14 cellular contexts compared by ENCODE assay signal in the genomic region with DNA sequence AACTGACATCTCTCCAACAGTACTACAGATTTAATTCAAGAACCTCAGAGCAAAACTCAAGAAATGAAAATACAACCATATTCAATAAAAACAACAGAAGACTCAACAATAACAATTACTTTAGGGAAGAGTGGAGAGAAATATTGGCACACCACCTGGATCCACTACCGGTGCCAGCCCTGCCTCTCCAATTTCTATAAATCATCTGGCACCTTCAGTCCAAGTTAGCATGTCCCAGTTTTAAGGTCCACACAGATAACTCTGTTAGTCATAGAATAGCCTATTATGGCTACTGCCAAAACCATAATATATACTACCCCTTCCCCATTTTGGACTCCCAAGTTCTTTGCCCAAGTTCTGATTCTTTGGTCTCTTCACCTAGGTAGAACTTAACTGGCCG.
A peak's percentile ranks its signal among the peaks of the same experiment; 100 is the strongest.
DNase-seq lines count a peak whose midpoint lies in the region; ATAC-seq and TF ChIP-seq lines count a peak whose summit lies in the region.
"Had no signal": no experiment of that assay in that cellular context is flagged by ENCODE, and none has a peak within 500 bp of the region (broad histone marks: within the 10 kb centered on the region; RNA-seq: fewer than 3 reads in every experiment).

No MANE protein-coding gene starts in this region.

- no peak for DNase-seq in activated naive CD8-positive, alpha-beta T cell treated with anti-CD3 and anti-CD28 coated beads for 36 hours
- DNase-seq in T-cell (no peak), fibroblast of the aortic adventitia (ENCODE audit: low read depth) (peak; percentile 40), NCI-H128 (lab: John Stamatoyannopoulos, UW; ENCODE audit: unreplicated experiment) (no peak), Caco-2 (no peak), T1000 (lab: John Stamatoyannopoulos, UW) (no peak)
- DNase-seq: MV-4-11, NCI-H1436, NCI-H2081 treated with DMSO at 0.1 percent for 48 hours, NCI-H226, NCI-H69 had no signal

- H3K9me3 Mint-ChIP-seq in activated naive CD8-positive, alpha-beta T cell (ENCODE audit: low read depth): no peaks in the 10 kb centered on the region
- H3K9me3 Mint-ChIP-seq in activated naive CD8-positive, alpha-beta T cell treated with anti-CD3 and anti-CD28 coated beads for 36 hours: no peaks in the 10 kb centered on the region
- H3K9me3 Mint-ChIP-seq in T-cell: no peaks in the 10 kb centered on the region
- H3K9me3 Mint-ChIP-seq in Caco-2 (ENCODE audit: unreplicated experiment): no peaks in the 10 kb centered on the region
- H3K9me3 Mint-ChIP-seq: IgD-negative memory B cell had no signal

- no peaks in the 10 kb centered on the region for H3K4me1 ChIP-seq in Caco-2
- H3K4me1 ChIP-seq: HAP-1 had no signal

- H3K4me3 ChIP-seq in fibroblast of the aortic adventitia (ENCODE audit: low read depth, low read length) (no peak overlapping the region), Caco-2 (ENCODE audit: low read depth, low read length) (no peak overlapping the region)
- H3K4me3 ChIP-seq: HAP-1 had no signal

- H3K4me3 Mint-ChIP-seq in activated naive CD8-positive, alpha-beta T cell: no peak overlapping the region
- H3K4me3 Mint-ChIP-seq in activated naive CD8-positive, alpha-beta T cell treated with anti-CD3 and anti-CD28 coated beads for 36 hours: no peak overlapping the region
- H3K4me3 Mint-ChIP-seq in T-cell (no peak overlapping the region), Caco-2 (ENCODE audit: unreplicated experiment) (no peak overlapping the region)
- H3K4me3 Mint-ChIP-seq: IgD-negative memory B cell had no signal

- CTCF ChIA-PET in T-cell (lab: Charles Lee): interaction anchor here in 1 of 2 donors (0.6 kb wide), 1 partner anchor 538 kb away, joined by 4 read pairs; no protein-coding TSS in a partner anchor
- CTCF ChIA-PET in Caco-2 (lab: Charles Lee): no interaction called here

- BruUV-seq in Caco-2 (replicated peaks; lab: Mats Ljungman, UMichigan): no TSS peak

- H3K9me3 ChIP-seq in Caco-2: no peaks in the 10 kb centered on the region
- H3K9me3 ChIP-seq: HAP-1 had no signal

- intact Hi-C loops in Caco-2 (cut with micrococcal nuclease; ENCODE audit: unreplicated experiment): no loop called here

- peak overlapping the region; percentile 66 for H3K27ac Mint-ChIP-seq in activated naive CD8-positive, alpha-beta T cell
- H3K27ac Mint-ChIP-seq in activated naive CD8-positive, alpha-beta T cell treated with anti-CD3 and anti-CD28 coated beads for 36 hours: no peak overlapping the region
- peak overlapping the region; percentile 67 to 74 for H3K27ac Mint-ChIP-seq in T-cell
- H3K27ac Mint-ChIP-seq in Caco-2 (ENCODE audit: unreplicated experiment): no peak overlapping the region

- peaks cover 11% of the 10 kb centered on the region for H3K36me3 Mint-ChIP-seq in activated naive CD8-positive, alpha-beta T cell
- H3K36me3 Mint-ChIP-seq in activated naive CD8-positive, alpha-beta T cell treated with anti-CD3 and anti-CD28 coated beads for 36 hours: peaks cover 7% of the 10 kb centered on the region
- H3K36me3 Mint-ChIP-seq in T-cell (peaks cover 28% of the 10 kb centered on the region), Caco-2 (ENCODE audit: insufficient read depth, unreplicated experiment) (peaks cover 7% of the 10 kb centered on the region)

- TF ChIP-seq CTCF in fibroblast of the aortic adventitia (IDR thresholded peaks at IDR 0.05; ENCODE audit: insufficient read depth, low read length): no peak
- no peak for TF ChIP-seq CTCF in Caco-2 (IDR thresholded peaks at IDR 0.05; ENCODE audit: insufficient read depth in 1 of 2, low read depth in 1 of 2, low read length in 1 of 2, severe bottlenecking in 1 of 2, unreplicated experiment in 1 of 2)

- H3K27me3 Mint-ChIP-seq in activated naive CD8-positive, alpha-beta T cell: no peaks in the 10 kb centered on the region
- H3K27me3 Mint-ChIP-seq in activated naive CD8-positive, alpha-beta T cell treated with anti-CD3 and anti-CD28 coated beads for 36 hours: no peaks in the 10 kb centered on the region
- no peaks in the 10 kb centered on the region for H3K27me3 Mint-ChIP-seq in T-cell
- H3K27me3 Mint-ChIP-seq in Caco-2 (ENCODE audit: insufficient read depth, unreplicated experiment): no peaks in the 10 kb centered on the region
- H3K27me3 Mint-ChIP-seq: IgD-negative memory B cell had no signal

- ATAC-seq in T-cell (replicated peaks in 1 of 4): no peak

- H3K4me1 Mint-ChIP-seq in activated naive CD8-positive, alpha-beta T cell (ENCODE audit: low read depth): peaks cover 12% of the 10 kb centered on the region
- H3K4me1 Mint-ChIP-seq in activated naive CD8-positive, alpha-beta T cell treated with anti-CD3 and anti-CD28 coated beads for 36 hours: peaks cover 6% of the 10 kb centered on the region
- H3K4me1 Mint-ChIP-seq in T-cell: peaks cover 10 to 27% (median 15%) of the 10 kb centered on the region in 3 donors
- H3K4me1 Mint-ChIP-seq in Caco-2 (ENCODE audit: low read depth, unreplicated experiment): no peaks in the 10 kb centered on the region
- H3K4me1 Mint-ChIP-seq: IgD-negative memory B cell had no signal

- POLR2A ChIA-PET in T-cell (lab: Charles Lee) (interaction anchor here in 1 of 2 donors (0.6 kb wide), 1 partner anchor 18 kb away, joined by 3 read pairs; no protein-coding TSS in a partner anchor), Caco-2 (lab: Charles Lee) (no interaction called here)

- no peaks in the 10 kb centered on the region for H3K27me3 ChIP-seq in Caco-2 (replicated peaks; ENCODE audit: control insufficient read depth, insufficient read depth, low read length)

- no peaks in the 10 kb centered on the region for H3K36me3 ChIP-seq in Caco-2 (ENCODE audit: control insufficient read depth, insufficient read depth, low read length)
- H3K36me3 ChIP-seq: HAP-1 had no signal

Comparison
In these comparisons a context has a peak if more than half of its experiments do, and no peak if none do; other contexts are left out.
1. H3K27ac Mint-ChIP-seq: peak in activated naive CD8-positive, alpha-beta T cell (single experiment) and T-cell (2 of 2); none in activated naive CD8-positive, alpha-beta T cell treated with anti-CD3 and anti-CD28 coated beads for 36 hours (single experiment) and Caco-2 (single experiment).